Comparison of ENCODE assay signal across 27 cellular contexts in the genomic region with DNA sequence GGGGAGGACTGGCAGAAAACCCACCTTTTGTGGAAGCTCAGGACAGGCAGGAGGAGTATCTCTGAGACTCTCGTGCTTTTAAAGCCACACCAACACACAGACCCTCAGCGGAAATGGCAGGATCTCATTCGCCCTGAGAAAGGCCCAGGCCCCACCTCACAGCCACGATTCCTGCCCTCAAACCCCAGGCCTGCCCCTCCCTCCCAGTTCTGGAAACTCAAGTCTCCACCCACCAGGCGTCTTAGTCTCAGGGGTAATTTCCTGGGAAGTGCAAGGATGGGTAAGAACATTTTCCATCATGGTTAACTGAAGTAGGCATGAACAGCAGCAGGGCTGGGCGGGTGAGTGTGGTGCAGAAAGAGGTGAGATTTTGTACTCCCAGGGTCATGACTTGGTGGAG. TPM values are rescaled to one million over a fixed set of nuclear protein-coding genes. Genes with fewer than 3 reads are reported as not detected.
"Had no signal": no experiment of that assay in that cellular context is flagged by ENCODE, and none has a peak within 500 bp of the region (broad histone marks: within the 10 kb centered on the region; RNA-seq: fewer than 3 reads in every experiment).

No MANE protein-coding gene starts in this region.

- H3K9ac ChIP-seq: parathyroid adenoma had no signal

- H3K4me3 ChIP-seq: coronary artery, esophagus muscularis mucosa, gastroesophageal sphincter, heart right ventricle, lung, right lobe of liver, suprapubic skin, transverse colon, upper lobe of right lung, uterus had no signal

- H3K9me3 ChIP-seq: neutrophil, right lobe of liver, suprapubic skin, upper lobe of right lung had no signal

- DNase-seq: dermis blood vessel endothelial cell; effector memory CD4-positive, alpha-beta T cell; foreskin keratinocyte; heart right ventricle; hippocampal formation; immature natural killer cell; islet precursor cell; kidney glomerular epithelial cell; left ventricle myocardium superior; natural killer cell; right lobe of liver; small intestine; stimulated activated CD4-positive, alpha-beta T cell treated with anti-CD3 and anti-CD28 coated beads, Interleukin-15, amount 100 ng/mL, for 24 hours; stimulated activated CD4-positive, alpha-beta T cell treated with anti-CD3 and anti-CD28 coated beads, Interleukin-2, amount 100 ng/mL, for 48 hours; stimulated activated naive B cell treated with anti-CD40 and anti-IgM and Interleukin-4, amounts not matched to agents 10 μg/mL and 1 μg/mL and 100 μg/mL, for 72 hours; stimulated activated naive CD8-positive, alpha-beta T cell treated with anti-CD3 and anti-CD28 coated beads, Interleukin-15, amount 100 ng/mL, for 72 hours; transverse colon; upper lobe of right lung; uterus had no signal

- ATAC-seq: foreskin keratinocyte; gastroesophageal sphincter; left ventricle myocardium superior; stimulated activated naive B cell treated with anti-CD40 and anti-IgM and Interleukin-4, amounts not matched to agents 10 μg/mL and 1 μg/mL and 100 μg/mL, for 72 hours; stimulated activated naive CD8-positive, alpha-beta T cell treated with anti-CD3 and anti-CD28 coated beads, Interleukin-15, amount 100 ng/mL, for 72 hours had no signal

- H3K27me3 ChIP-seq: right lobe of liver had no signal

- H3K36me3 ChIP-seq: esophagus muscularis mucosa, gastroesophageal sphincter, heart right ventricle, neutrophil, right lobe of liver, suprapubic skin, transverse colon, upper lobe of right lung, uterus had no signal

- H3K79me2 ChIP-seq: parathyroid adenoma had no signal

- H2AFZ ChIP-seq: parathyroid adenoma had no signal

- H3K27ac ChIP-seq: coronary artery, esophagus muscularis mucosa, foreskin keratinocyte, gastroesophageal sphincter, heart right ventricle, neutrophil, parathyroid adenoma, right lobe of liver, suprapubic skin, transverse colon, upper lobe of right lung, uterus had no signal

RNA-seq across cellular contexts. Expression of a gene that starts 8.0 kb away (rescaled TPM):
- total RNA-seq: foreskin keratinocyte, mononuclear cell, natural killer cell had no signal
- polyA plus RNA-seq: foreskin keratinocyte, immature natural killer cell had no signal

RNA-seq across cellular contexts. Expression of a gene that starts 40.1 kb away (rescaled TPM):
- polyA plus RNA-seq: foreskin keratinocyte had no signal
